In the genomic region with DNA sequence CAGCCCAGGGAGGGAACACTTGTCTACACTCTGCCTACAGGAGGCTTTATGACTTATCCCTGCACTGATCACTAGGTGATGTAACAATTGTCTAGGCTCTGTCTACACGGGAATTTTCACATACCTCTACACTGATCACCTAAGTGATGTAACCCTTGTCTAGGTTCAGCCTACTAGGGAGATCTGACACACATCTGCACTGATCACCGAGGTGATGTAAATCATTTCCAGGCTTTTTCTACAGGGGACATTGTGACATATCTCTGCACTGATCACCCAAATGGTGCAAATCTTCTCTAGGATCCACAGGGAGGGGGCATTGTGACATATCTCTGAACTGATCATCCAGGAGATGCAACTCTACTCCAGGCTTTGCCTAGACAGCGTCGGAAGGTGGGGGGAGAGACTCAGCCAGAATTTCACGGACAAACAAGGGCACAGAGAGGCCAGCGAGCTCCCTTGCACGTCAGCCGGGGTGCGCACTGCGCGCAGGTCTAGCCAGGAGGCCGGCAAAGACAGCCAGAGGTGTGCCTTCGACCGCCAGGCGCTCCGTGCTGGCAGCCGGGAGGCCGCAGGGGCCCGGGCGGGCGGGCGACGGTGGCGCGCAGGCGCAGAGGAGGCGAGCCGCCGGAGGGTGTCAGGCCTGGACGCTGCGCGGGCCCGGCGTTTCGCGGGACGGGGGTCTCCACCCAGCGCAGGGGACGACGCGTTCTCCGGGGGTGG, we compare ENCODE assay signal across 8 cellular contexts. TPM values are rescaled to one million over a fixed set of nuclear protein-coding genes. Genes with fewer than 3 reads are reported as not detected.
DNase-seq lines count a peak whose midpoint lies in the region; ATAC-seq and TF ChIP-seq lines count a peak whose summit lies in the region.

No MANE protein-coding gene starts in this region.

- H3K9me3 Mint-ChIP-seq in endothelial cell (ENCODE audit: unreplicated experiment), result peaks cover 43% of the 10 kb centered on the region
- H3K9me3 Mint-ChIP-seq in stimulated activated naive CD8-positive, alpha-beta T cell treated with anti-CD3 and anti-CD28 coated beads, Interleukin-15, amount 100 ng/mL, for 72 hours, result peaks cover 31 to 44% of the 10 kb centered on the region in 2 donors

- H3K4me3 Mint-ChIP-seq in endothelial cell (ENCODE audit: unreplicated experiment), result peak overlapping the region; percentile 90
- peak overlapping the region; percentile 85 to 88 for H3K4me3 Mint-ChIP-seq in stimulated activated naive CD8-positive, alpha-beta T cell treated with anti-CD3 and anti-CD28 coated beads, Interleukin-15, amount 100 ng/mL, for 72 hours

- peaks cover 31% of the 10 kb centered on the region for H3K36me3 Mint-ChIP-seq in endothelial cell (ENCODE audit: low read depth, unreplicated experiment)

- peak overlapping the region; percentile 80 for H3K27ac Mint-ChIP-seq in endothelial cell (ENCODE audit: unreplicated experiment)
- H3K27ac Mint-ChIP-seq in stimulated activated naive CD8-positive, alpha-beta T cell treated with anti-CD3 and anti-CD28 coated beads, Interleukin-15, amount 100 ng/mL, for 72 hours, result peak overlapping the region; percentile 91 to 95

- H3K27me3 Mint-ChIP-seq in endothelial cell (ENCODE audit: unreplicated experiment), result peaks cover 42% of the 10 kb centered on the region
- no peaks in the 10 kb centered on the region for H3K27me3 Mint-ChIP-seq in stimulated activated naive CD8-positive, alpha-beta T cell treated with anti-CD3 and anti-CD28 coated beads, Interleukin-15, amount 100 ng/mL, for 72 hours

- ATAC-seq in HG03066 (IDR thresholded peaks at IDR 0.05; ENCODE audit: low read depth, unreplicated experiment), result peak; percentile 37
- ATAC-seq in stimulated activated naive CD8-positive, alpha-beta T cell treated with anti-CD3 and anti-CD28 coated beads, Interleukin-15, amount 100 ng/mL, for 72 hours, result peak; percentile 68

- no peak for TF ChIP-seq CTCF in endothelial cell (IDR thresholded peaks at IDR 0.05; ENCODE audit: unreplicated experiment)

- H3K4me1 Mint-ChIP-seq in endothelial cell (ENCODE audit: unreplicated experiment), result peaks cover 15% of the 10 kb centered on the region
- H3K4me1 Mint-ChIP-seq in stimulated activated naive CD8-positive, alpha-beta T cell treated with anti-CD3 and anti-CD28 coated beads, Interleukin-15, amount 100 ng/mL, for 72 hours, result peaks cover 39% of the 10 kb centered on the region

- DNase-seq in Ammon's horn (ENCODE audit: low spot score) (peak; percentile 61), endothelial cell (ENCODE audit: low spot score) (peak; percentile 85), myocyte (ENCODE audit: low read depth) (peak; percentile 59), SKM-1 (lab: John Stamatoyannopoulos, UW; ENCODE audit: unreplicated experiment) (no peak), NK-92 (lab: John Stamatoyannopoulos, UW; ENCODE audit: unreplicated experiment) (no peak)
- peak; percentile 64 for DNase-seq in activated CD4-positive, alpha-beta T cell treated with anti-CD3 and anti-CD28 coated beads, Interleukin-2, amount 50 U/mL, for 1 hour
- DNase-seq in stimulated activated naive CD8-positive, alpha-beta T cell treated with anti-CD3 and anti-CD28 coated beads, Interleukin-15, amount 100 ng/mL, for 72 hours, result peak; percentile 80 to 88

RNA-seq across cellular contexts. Expression of gene USP14, which starts 46.9 kb away (rescaled TPM):
- 60.1 TPM for total RNA-seq in endothelial cell (ENCODE audit: unreplicated experiment)
- 22.8 and 23.8 TPM in 2 replicates for total RNA-seq in myocyte
- polyA plus RNA-seq in myocyte (2012), result 44.0 TPM

Comparison
In these comparisons a context has a peak if more than half of its experiments do, and no peak if none do; other contexts are left out.
1. DNase-seq: peak in Ammon's horn (single experiment), activated CD4-positive, alpha-beta T cell treated with anti-CD3 and anti-CD28 coated beads, Interleukin-2, amount 50 U/mL, for 1 hour (single experiment), endothelial cell (single experiment), myocyte (single experiment) and stimulated activated naive CD8-positive, alpha-beta T cell treated with anti-CD3 and anti-CD28 coated beads, Interleukin-15, amount 100 ng/mL, for 72 hours (2 of 2); none in SKM-1 (single experiment) and NK-92 (single experiment).